27 cellular contexts compared by ENCODE assay signal in the genomic region with DNA sequence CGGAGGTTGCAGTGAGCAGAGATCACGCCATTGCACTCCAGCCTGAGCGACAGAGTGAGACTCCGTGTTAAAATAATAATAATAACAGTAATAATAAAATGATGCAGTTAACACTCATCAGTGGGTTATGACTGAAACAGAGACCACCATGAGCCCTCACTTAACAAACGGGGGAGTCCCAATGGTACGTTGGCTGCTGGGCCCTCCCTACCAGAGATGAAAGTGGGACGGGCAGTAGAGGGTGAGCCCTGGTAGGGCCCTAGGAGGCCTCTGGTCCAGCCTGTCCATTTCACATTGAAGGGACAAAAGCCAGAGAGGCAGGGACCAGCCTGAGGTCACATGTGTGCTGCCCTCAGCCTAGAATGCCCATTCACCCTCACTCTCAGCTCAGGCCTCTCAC. TPM values are rescaled to one million over a fixed set of nuclear protein-coding genes. Genes with fewer than 3 reads are reported as not detected.
A peak's percentile ranks its signal among the peaks of the same experiment; 100 is the strongest.
DNase-seq lines count a peak whose midpoint lies in the region; ATAC-seq lines count a peak whose summit lies in the region.
"Had no signal": no experiment of that assay in that cellular context is flagged by ENCODE, and none has a peak within 500 bp of the region (broad histone marks: within the 10 kb centered on the region; RNA-seq: fewer than 3 reads in every experiment).

No MANE protein-coding gene starts in this region.

- H3K4me3 Mint-ChIP-seq in activated T-cell treated with anti-CD3 and anti-CD28 coated beads, Interleukin-2, amount 50 U/mL, for 4 hours = no peak overlapping the region
- no peak overlapping the region for H3K4me3 Mint-ChIP-seq in activated T-cell treated with anti-CD3 and anti-CD28 coated beads, Interleukin-2, amount 50 U/mL, for 72 hours
- no peak overlapping the region for H3K4me3 Mint-ChIP-seq in stimulated activated naive CD8-positive, alpha-beta T cell treated with anti-CD3 and anti-CD28 coated beads, Interleukin-15, amount 100 ng/mL, for 72 hours
- H3K4me3 Mint-ChIP-seq: activated B cell treated with CpG ODN at 0.5 μM for 24 hours; T-helper 2 cell treated with Interferon-gamma antibody and Interleukin-4, amounts not matched to agents 5 μg/mL and 100 μg/mL, for 36 hours had no signal

- no peak for DNase-seq in activated T-cell treated with anti-CD3 and anti-CD28 coated beads, Interleukin-2, amount 50 U/mL, for 4 hours
- DNase-seq in activated T-cell treated with anti-CD3 and anti-CD28 coated beads for 4 hours = no peak
- peak in 1 of 2 donors; percentile 19 for DNase-seq in activated T-cell treated with anti-CD3 and anti-CD28 coated beads, Interleukin-2, amount 50 U/mL, for 72 hours
- no peak for DNase-seq in stimulated activated naive CD8-positive, alpha-beta T cell treated with anti-CD3 and anti-CD28 coated beads, Interleukin-15, amount 100 ng/mL, for 72 hours
- DNase-seq in NCI-H524 treated with DMSO at 0.1 percent for 48 hours (lab: John Stamatoyannopoulos, UW) = no peak
- no peak for DNase-seq in C1 segment of cervical spinal cord (lab: John Stamatoyannopoulos, UW)
- DNase-seq in glomerular visceral epithelial cell (ENCODE audit: extremely low spot score) = no peak
- DNase-seq: activated B cell treated with CpG ODN at 0.5 μM for 24 hours, activated gamma-delta T cell treated with Interleukin-2 at 50 U/mL for 16 hours, amniotic stem cell, dermis blood vessel endothelial cell, hippocampal formation, lower lobe of right lung, NCI-H1417 treated with DMSO at 0.1 percent for 48 hours, NCI-H2171, pancreas, sigmoid colon, upper lobe of right lung had no signal

- H3K36me3 Mint-ChIP-seq in activated T-cell treated with anti-CD3 and anti-CD28 coated beads, Interleukin-2, amount 50 U/mL, for 4 hours (ENCODE audit: insufficient read depth) = no peaks in the 10 kb centered on the region
- H3K36me3 Mint-ChIP-seq in activated T-cell treated with anti-CD3 and anti-CD28 coated beads, Interleukin-2, amount 50 U/mL, for 72 hours (ENCODE audit: insufficient read depth in 2 of 2) = no peaks in the 10 kb centered on the region

- H3K27me3 Mint-ChIP-seq in activated T-cell treated with anti-CD3 and anti-CD28 coated beads, Interleukin-2, amount 50 U/mL, for 4 hours (ENCODE audit: low read depth) = peaks cover under 1% of the 10 kb centered on the region
- H3K27me3 Mint-ChIP-seq in activated T-cell treated with anti-CD3 and anti-CD28 coated beads, Interleukin-2, amount 50 U/mL, for 72 hours (ENCODE audit: low read depth) = no peaks in the 10 kb centered on the region
- H3K27me3 Mint-ChIP-seq in stimulated activated naive CD8-positive, alpha-beta T cell treated with anti-CD3 and anti-CD28 coated beads, Interleukin-15, amount 100 ng/mL, for 72 hours = no peaks in the 10 kb centered on the region
- H3K27me3 Mint-ChIP-seq: activated B cell treated with CpG ODN at 0.5 μM for 24 hours had no signal

- no peak overlapping the region for H3K27ac Mint-ChIP-seq in activated T-cell treated with anti-CD3 and anti-CD28 coated beads, Interleukin-2, amount 50 U/mL, for 72 hours
- no peak overlapping the region for H3K27ac Mint-ChIP-seq in stimulated activated naive CD8-positive, alpha-beta T cell treated with anti-CD3 and anti-CD28 coated beads, Interleukin-15, amount 100 ng/mL, for 72 hours
- H3K27ac Mint-ChIP-seq: activated B cell treated with CpG ODN at 0.5 μM for 24 hours had no signal

- no peaks in the 10 kb centered on the region for H3K9me3 Mint-ChIP-seq in activated T-cell treated with anti-CD3 and anti-CD28 coated beads, Interleukin-2, amount 50 U/mL, for 4 hours
- H3K9me3 Mint-ChIP-seq in activated T-cell treated with anti-CD3 and anti-CD28 coated beads, Interleukin-2, amount 50 U/mL, for 72 hours = no peaks in the 10 kb centered on the region
- no peaks in the 10 kb centered on the region for H3K9me3 Mint-ChIP-seq in stimulated activated naive CD8-positive, alpha-beta T cell treated with anti-CD3 and anti-CD28 coated beads, Interleukin-15, amount 100 ng/mL, for 72 hours
- H3K9me3 Mint-ChIP-seq: activated B cell treated with CpG ODN at 0.5 μM for 24 hours; T-helper 2 cell treated with Interferon-gamma antibody and Interleukin-4, amounts not matched to agents 5 μg/mL and 100 μg/mL, for 36 hours had no signal

- peaks cover 18% of the 10 kb centered on the region for H3K4me1 Mint-ChIP-seq in activated T-cell treated with anti-CD3 and anti-CD28 coated beads, Interleukin-2, amount 50 U/mL, for 4 hours (ENCODE audit: low read depth)
- peaks cover 9% of the 10 kb centered on the region for H3K4me1 Mint-ChIP-seq in activated T-cell treated with anti-CD3 and anti-CD28 coated beads, Interleukin-2, amount 50 U/mL, for 72 hours (ENCODE audit: low read depth)
- peaks cover 20% of the 10 kb centered on the region for H3K4me1 Mint-ChIP-seq in stimulated activated naive CD8-positive, alpha-beta T cell treated with anti-CD3 and anti-CD28 coated beads, Interleukin-15, amount 100 ng/mL, for 72 hours

- ATAC-seq in activated T-cell treated with anti-CD3 and anti-CD28 coated beads, Interleukin-2, amount 50 U/mL, for 4 hours = peak; percentile 33 to 74
- ATAC-seq in GM21825 (IDR thresholded peaks at IDR 0.05; ENCODE audit: unreplicated experiment) = peak; percentile 35
- peak; percentile 55 to 57 for ATAC-seq in activated T-cell treated with anti-CD3 and anti-CD28 coated beads, Interleukin-2, amount 50 U/mL, for 72 hours (replicated peaks in 1 of 2)
- peak; percentile 74 for ATAC-seq in stimulated activated naive CD8-positive, alpha-beta T cell treated with anti-CD3 and anti-CD28 coated beads, Interleukin-15, amount 100 ng/mL, for 72 hours
- ATAC-seq: A549, lower lobe of right lung, Panc1, pancreas, upper lobe of right lung had no signal

RNA-seq across cellular contexts. Expression of a gene that starts 13.7 kb away (rescaled TPM):
- total RNA-seq in activated T-cell treated with anti-CD3 and anti-CD28 coated beads, Interleukin-2, amount 50 U/mL, for 4 hours = 10 to 100 TPM; 46.8 to 52.6 (median 48.8) TPM
- 10 to 100 TPM; 25.3 to 26.4 TPM for total RNA-seq in activated T-cell treated with anti-CD3 and anti-CD28 coated beads, Interleukin-2, amount 50 U/mL, for 72 hours

RNA-seq across cellular contexts. Expression of a gene that starts 30.4 kb away (rescaled TPM):
- not detected for total RNA-seq in activated T-cell treated with anti-CD3 and anti-CD28 coated beads, Interleukin-2, amount 50 U/mL, for 4 hours
- total RNA-seq in activated T-cell treated with anti-CD3 and anti-CD28 coated beads, Interleukin-2, amount 50 U/mL, for 72 hours = not detected
- total RNA-seq: dermis blood vessel endothelial cell, fibroblast of villous mesenchyme, G401, H4, lower lobe of right lung, myocyte, pancreas, sigmoid colon, SK-MEL-5, upper lobe of right lung had no signal

RNA-seq across cellular contexts. Expression of a gene that starts 55.3 kb away (rescaled TPM):
- total RNA-seq in activated T-cell treated with anti-CD3 and anti-CD28 coated beads, Interleukin-2, amount 50 U/mL, for 4 hours = 10 to 100 TPM; 23.4 to 60.3 (median 27.5) TPM
- total RNA-seq in activated T-cell treated with anti-CD3 and anti-CD28 coated beads, Interleukin-2, amount 50 U/mL, for 72 hours = 100 to 1,000 TPM in 1 of 2 donors, 10 to 100 TPM in 1; 50.1 to 130 TPM
